ENCODE assay signal across 1 cellular context in genomic region chr3:168096210-168096795, GRCh38.
A peak's percentile ranks its signal among the peaks of the same experiment; 100 is the strongest.
TF ChIP-seq lines count a peak whose summit lies in the region.

No MANE protein-coding gene starts in this region.

TF ChIP-seq in K562, 482 proteins besides CTCF, POLR2A, EP300 and RAD21 (continued from another document and continues in another):
- no peak for TF ChIP-seq SMAD1 (IDR thresholded peaks at IDR 0.05; ENCODE audit: low read depth, low read length, partially characterized antibody)
- TF ChIP-seq NFATC3 (IDR thresholded peaks at IDR 0.05) = no peak
- TF ChIP-seq GTF2F1 (IDR thresholded peaks at IDR 0.05; ENCODE audit: low read depth, low read length) = no peak
- no peak for TF ChIP-seq MEF2A (IDR thresholded peaks at IDR 0.05; ENCODE audit: control insufficient read depth, low read depth, low read length)
- no peak for TF ChIP-seq MCM2 (IDR thresholded peaks at IDR 0.05; ENCODE audit: low read depth)
- TF ChIP-seq ELF4 (CRISPR knock-in tag; IDR thresholded peaks at IDR 0.05) = 0 out of 2 replicates have a peak, but pooled peaks have one; percentile 71
- TF ChIP-seq RBFOX2 (IDR thresholded peaks at IDR 0.05; ENCODE audit: low read depth, low read length) = no peak
- peak in 1 of 2 experiments; percentile 56; a peak in 1 of 4 replicates for TF ChIP-seq ARNT (IDR thresholded peaks at IDR 0.05)
- TF ChIP-seq SAFB2 (IDR thresholded peaks at IDR 0.05; ENCODE audit: borderline replicate concordance, low read depth, low read length, severe bottlenecking) = no peak
- TF ChIP-seq ZNF263 (CRISPR knock-in tag; IDR thresholded peaks at IDR 0.05; ENCODE audit: borderline replicate concordance) = 0 out of 2 replicates have a peak, but pooled peaks have one; percentile 47
- peak; percentile 1 for TF ChIP-seq FUS (optimal IDR thresholded peaks at IDR 0.05; ENCODE audit: low read depth, low read length)
- no peak for TF ChIP-seq PTBP1 (IDR thresholded peaks at IDR 0.05; ENCODE audit: low read depth, low read length)
- TF ChIP-seq YBX1 (IDR thresholded peaks at IDR 0.05) = no peak
- peak; percentile 73; the same call in 1 of the 2 replicates for TF ChIP-seq HLTF (IDR thresholded peaks at IDR 0.05)
- TF ChIP-seq SNAPC5 (CRISPR knock-in tag; IDR thresholded peaks at IDR 0.05) = no peak
- TF ChIP-seq EHMT2 (IDR thresholded peaks at IDR 0.05) = peak; percentile 42; the same call in 1 of the 2 replicates
- no peak for TF ChIP-seq CBX2 (IDR thresholded peaks at IDR 0.05; ENCODE audit: insufficient read depth, low read length, poor library complexity, severe bottlenecking)
- TF ChIP-seq DMBX1 (CRISPR knock-in tag; IDR thresholded peaks at IDR 0.05; ENCODE audit: borderline replicate concordance) = peak; percentile 46; the same call in 1 of the 2 replicates
- peak; percentile 24; the same call in 1 of the 2 replicates for TF ChIP-seq CREB3L1 (IDR thresholded peaks at IDR 0.05; ENCODE audit: borderline replicate concordance, low read depth)
- no peak for TF ChIP-seq NFYB (IDR thresholded peaks at IDR 0.05; ENCODE audit: extremely low read depth, insufficient read length)
- no peak for TF ChIP-seq E4F1 (CRISPR knock-in tag; IDR thresholded peaks at IDR 0.05; ENCODE audit: borderline replicate concordance)
- no peak for TF ChIP-seq ZNF561 (CRISPR knock-in tag; conservative IDR thresholded peaks at IDR 0.05)
- TF ChIP-seq FOXO4 (CRISPR knock-in tag; IDR thresholded peaks at IDR 0.05) = no peak
- TF ChIP-seq CLOCK (CRISPR knock-in tag; IDR thresholded peaks at IDR 0.05; ENCODE audit: borderline replicate concordance) = peak; percentile 46; the same call in 1 of the 2 replicates
- TF ChIP-seq EP400 (IDR thresholded peaks at IDR 0.05) = peak; percentile 98
- no peak for TF ChIP-seq ZNF12 (CRISPR knock-in tag; IDR thresholded peaks at IDR 0.05)
- no peak for TF ChIP-seq CHD4 (IDR thresholded peaks at IDR 0.05; ENCODE audit: insufficient read depth, insufficient replicate concordance, low read depth, low read length, poor library complexity, severe bottlenecking)
- TF ChIP-seq ZBTB49 (CRISPR knock-in tag; IDR thresholded peaks at IDR 0.05; ENCODE audit: borderline replicate concordance) = no peak
- no peak for TF ChIP-seq GTF3C2 (IDR thresholded peaks at IDR 0.05; ENCODE audit: borderline replicate concordance, extremely low read depth, insufficient read length)
- no peak for TF ChIP-seq ZNF609 (CRISPR knock-in tag; IDR thresholded peaks at IDR 0.05; ENCODE audit: borderline replicate concordance)
- no peak for TF ChIP-seq BMI1 (IDR thresholded peaks at IDR 0.05; ENCODE audit: low read length)
- no peak for TF ChIP-seq CSDE1 (IDR thresholded peaks at IDR 0.05)
- no peak for TF ChIP-seq ZFPM2 (CRISPR knock-in tag; IDR thresholded peaks at IDR 0.05)
- TF ChIP-seq MAFK (IDR thresholded peaks at IDR 0.05; ENCODE audit: low read length) = no peak
- no peak; the same call in 1 of the 2 replicates for TF ChIP-seq NCOA1 (IDR thresholded peaks at IDR 0.05; ENCODE audit: low read depth)
- TF ChIP-seq MTA3 (IDR thresholded peaks at IDR 0.05; ENCODE audit: borderline replicate concordance) = no peak
- TF ChIP-seq MEIS2 (IDR thresholded peaks at IDR 0.05; ENCODE audit: partially characterized antibody) = no peak
- no peak for TF ChIP-seq DNMT1 (IDR thresholded peaks at IDR 0.05)
- no peak for TF ChIP-seq XRCC4 (IDR thresholded peaks at IDR 0.05; ENCODE audit: extremely low read depth, insufficient read depth, insufficient read length)
